ENCODE assay signal across 8 cellular contexts in the genomic region with DNA sequence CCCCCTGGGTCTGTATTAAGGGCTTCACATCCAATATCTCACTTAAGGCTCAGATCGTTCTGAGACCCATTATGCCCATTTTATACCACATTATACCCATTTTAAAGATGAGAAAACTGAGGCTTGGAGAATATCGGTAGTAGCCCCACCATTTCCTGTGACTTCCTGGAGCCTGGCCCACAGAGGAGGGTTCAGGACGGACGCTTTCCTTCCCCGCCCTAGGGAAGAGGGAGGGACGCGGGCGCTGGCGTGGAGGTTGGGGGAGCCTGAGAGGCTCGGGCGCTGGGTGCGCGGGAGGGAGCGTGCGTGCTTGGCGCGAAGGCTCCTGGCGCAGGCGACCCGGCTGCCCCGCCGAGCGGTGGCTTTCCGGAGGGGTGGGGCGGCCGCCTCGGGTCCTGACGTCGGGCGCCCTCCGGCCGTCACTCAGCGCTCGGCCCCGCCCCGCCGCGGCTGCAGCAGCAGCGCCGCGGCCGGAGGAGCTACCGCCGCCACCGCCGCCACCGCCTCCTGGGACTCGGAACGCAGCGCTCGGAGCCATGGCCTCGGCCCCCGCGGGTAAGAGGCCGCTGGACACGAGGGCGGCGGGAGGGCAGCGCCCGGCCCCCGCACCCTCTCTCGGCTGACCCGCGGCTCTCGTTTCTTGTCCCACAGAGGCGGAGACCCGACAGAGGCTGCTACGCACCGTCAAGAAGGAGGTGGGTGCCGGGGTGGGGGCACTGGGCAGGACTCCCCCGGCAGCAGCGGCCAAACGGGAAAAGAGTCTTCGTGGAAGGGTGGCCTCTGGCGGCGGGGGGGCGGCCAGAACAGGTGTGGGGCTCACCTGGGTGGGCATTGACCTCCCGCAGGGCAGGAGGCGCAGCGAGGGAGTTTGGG. TPM values are rescaled to one million over a fixed set of nuclear protein-coding genes. Genes with fewer than 3 reads are reported as not detected.
DNase-seq lines count a peak whose midpoint lies in the region; ATAC-seq, FAIRE-seq and TF ChIP-seq lines count a peak whose summit lies in the region.

A gene with protein sequence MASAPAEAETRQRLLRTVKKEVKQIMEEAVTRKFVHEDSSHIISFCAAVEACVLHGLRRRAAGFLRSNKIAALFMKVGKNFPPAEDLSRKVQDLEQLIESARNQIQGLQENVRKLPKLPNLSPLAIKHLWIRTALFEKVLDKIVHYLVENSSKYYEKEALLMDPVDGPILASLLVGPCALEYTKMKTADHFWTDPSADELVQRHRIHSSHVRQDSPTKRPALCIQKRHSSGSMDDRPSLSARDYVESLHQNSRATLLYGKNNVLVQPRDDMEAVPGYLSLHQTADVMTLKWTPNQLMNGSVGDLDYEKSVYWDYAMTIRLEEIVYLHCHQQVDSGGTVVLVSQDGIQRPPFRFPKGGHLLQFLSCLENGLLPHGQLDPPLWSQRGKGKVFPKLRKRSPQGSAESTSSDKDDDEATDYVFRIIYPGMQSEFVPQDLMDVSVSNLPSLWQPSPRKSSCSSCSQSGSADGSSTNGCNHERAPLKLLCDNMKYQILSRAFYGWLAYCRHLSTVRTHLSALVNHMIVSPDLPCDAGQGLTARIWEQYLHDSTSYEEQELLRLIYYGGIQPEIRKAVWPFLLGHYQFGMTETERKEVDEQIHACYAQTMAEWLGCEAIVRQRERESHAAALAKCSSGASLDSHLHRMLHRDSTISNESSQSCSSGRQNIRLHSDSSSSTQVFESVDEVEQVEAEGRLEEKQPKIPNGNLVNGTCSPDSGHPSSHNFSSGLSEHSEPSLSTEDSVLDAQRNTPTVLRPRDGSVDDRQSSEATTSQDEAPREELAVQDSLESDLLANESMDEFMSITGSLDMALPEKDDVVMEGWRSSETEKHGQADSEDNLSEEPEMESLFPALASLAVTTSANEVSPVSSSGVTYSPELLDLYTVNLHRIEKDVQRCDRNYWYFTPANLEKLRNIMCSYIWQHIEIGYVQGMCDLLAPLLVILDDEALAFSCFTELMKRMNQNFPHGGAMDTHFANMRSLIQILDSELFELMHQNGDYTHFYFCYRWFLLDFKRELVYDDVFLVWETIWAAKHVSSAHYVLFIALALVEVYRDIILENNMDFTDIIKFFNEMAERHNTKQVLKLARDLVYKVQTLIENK (plus strand): TSS at position 422 of the 873 bp plus-strand sequence. CDS start 115 bp downstream, at position 537.

- H3K4me3 Mint-ChIP-seq in nephron, result peak within 1 kb of the TSS; percentile 62 to 69 (median 62)

- no peak for ATAC-seq in GM19463 (IDR thresholded peaks at IDR 0.05; ENCODE audit: unreplicated experiment)

- no peaks in the 10 kb centered on the region for H3K9me3 Mint-ChIP-seq in nephron

- FAIRE-seq in HTR-8/SVneo (lab: Jason Lieb, UNC), result no peak

- peaks cover 12% of the 10 kb centered on the region for H3K4me1 Mint-ChIP-seq in nephron

- TF ChIP-seq CTCF in fibroblast of villous mesenchyme (IDR thresholded peaks at IDR 0.05; ENCODE audit: insufficient read depth, low read depth, low read length) (no peak), nephron (IDR thresholded peaks at IDR 0.05; ENCODE audit: unreplicated experiment in 3 of 3) (no peak)

- peak within 1 kb of the TSS; percentile 56 for H3K4me3 ChIP-seq in fibroblast of villous mesenchyme (ENCODE audit: low read depth, low read length)

- peaks cover 12% of the 10 kb centered on the region for H3K27me3 Mint-ChIP-seq in nephron (ENCODE audit: low read depth)

- DNase-seq in ELF-1 (ENCODE audit: low read depth, low spot score), result peak; percentile 87
- DNase-seq in HTR-8/SVneo (ENCODE audit: insufficient read length, low spot score), result peak; percentile 58
- peak; percentile 58 for DNase-seq in RPMI7951 (ENCODE audit: low read depth)
- peak; percentile 63 for DNase-seq in activated T-helper 9 cell treated with anti-CD3 and anti-CD28 coated beads, Interleukin-2, amount 50 U/mL, for 16 hours (ENCODE audit: low read depth)
- peak; percentile 53 for DNase-seq in fibroblast of villous mesenchyme (ENCODE audit: low read depth)
- peak; percentile 72 for DNase-seq in stimulated activated naive CD4-positive, alpha-beta T cell treated with Interleukin-2 at 50 U/mL for 16 hours (lab: John Stamatoyannopoulos, UW)

- no peaks in the 10 kb centered on the region for H3K36me3 Mint-ChIP-seq in nephron (ENCODE audit: low read depth)

- no peak within 1 kb of the TSS for H3K27ac Mint-ChIP-seq in nephron

RNA-seq across cellular contexts. Expression of the gene that starts here (rescaled TPM):
- total RNA-seq in RPMI7951 (2014; rRNA removed; shearing (Covaris generic)), result not detected in 2 replicates
- total RNA-seq in fibroblast of villous mesenchyme, result not detected in 2 replicates

Comparison
In these comparisons a context has a peak if more than half of its experiments do, and no peak if none do; other contexts are left out.
1. Peak in DNase-seq in RPMI7951; RNA of the gene not detected or under 1 TPM.
2. Peak in DNase-seq and H3K4me3 ChIP-seq in fibroblast of villous mesenchyme; RNA of the gene not detected or under 1 TPM.